ENCODE assay signal across 1 cellular context in genomic region chr10:15124190-15124589, GRCh38.
TF ChIP-seq lines count a peak whose summit lies in the region.

No MANE protein-coding gene starts in this region.

TF ChIP-seq in SK-N-SH treated with all-trans-retinoic acid at 6 μM for 48 hours, 23 proteins besides CTCF, POLR2A, EP300 and RAD21 (continued from another document):
- TF ChIP-seq OSR1 (CRISPR knock-in tag; IDR thresholded peaks at IDR 0.05) (no peak), GLIS3 (CRISPR knock-in tag; IDR thresholded peaks at IDR 0.05) (no peak), ZFP3 (CRISPR knock-in tag; IDR thresholded peaks at IDR 0.05) (no peak), CSRNP3 (CRISPR knock-in tag; IDR thresholded peaks at IDR 0.05) (no peak), CREB5 (CRISPR knock-in tag; IDR thresholded peaks at IDR 0.05; ENCODE audit: low read depth) (no peak), ZC3H10 (CRISPR knock-in tag; IDR thresholded peaks at IDR 0.05) (no peak), ZFP30 (CRISPR knock-in tag; IDR thresholded peaks at IDR 0.05) (no peak), TCF4 (CRISPR knock-in tag; IDR thresholded peaks at IDR 0.05; ENCODE audit: borderline replicate concordance) (no peak), ZNF565 (CRISPR knock-in tag; conservative IDR thresholded peaks at IDR 0.05; ENCODE audit: low read depth) (no peak)
